Comparison of ENCODE assay signal across 17 cellular contexts in genomic region chr3:16864610-16865313, GRCh38. TPM values are rescaled to one million over a fixed set of nuclear protein-coding genes. Genes with fewer than 3 reads are reported as not detected.
A peak's percentile ranks its signal among the peaks of the same experiment; 100 is the strongest.
DNase-seq lines count a peak whose midpoint lies in the region; ATAC-seq and TF ChIP-seq lines count a peak whose summit lies in the region.
"Had no signal": no experiment of that assay in that cellular context is flagged by ENCODE, and none has a peak within 500 bp of the region (broad histone marks: within the 10 kb centered on the region; RNA-seq: fewer than 3 reads in every experiment).

No MANE protein-coding gene starts in this region.

- no peak overlapping the region for H3K27ac ChIP-seq in foreskin keratinocyte
- no peak overlapping the region for H3K27ac ChIP-seq in trophoblast cell (ENCODE audit: low read depth, low read length)
- H3K27ac ChIP-seq in heart left ventricle, result no peak overlapping the region
- H3K27ac ChIP-seq: RWPE1, spleen, suprapubic skin had no signal

- H2BK120ac ChIP-seq in trophoblast cell (ENCODE audit: insufficient read depth, low read length, poor library complexity), result no peak overlapping the region

- no peaks in the 10 kb centered on the region for H3K36me3 ChIP-seq in trophoblast cell (ENCODE audit: control insufficient read depth in 1 of 2, insufficient read depth in 2 of 2, low read length in 2 of 2)
- no peaks in the 10 kb centered on the region for H3K36me3 ChIP-seq in heart left ventricle
- H3K36me3 ChIP-seq: gastrocnemius medialis, spleen, suprapubic skin had no signal

- no peak overlapping the region for H3K4me3 ChIP-seq in trophoblast cell (ENCODE audit: low read depth, low read length)
- no peak overlapping the region for H3K4me3 ChIP-seq in heart left ventricle
- H3K4me3 ChIP-seq: gastrocnemius medialis, GM23338, spleen, suprapubic skin had no signal

- H3K79me2 ChIP-seq in trophoblast cell (ENCODE audit: control insufficient read depth, insufficient read depth, low read length, poor library complexity), result no peaks in the 10 kb centered on the region

- no peak overlapping the region for H2AFZ ChIP-seq in trophoblast cell (ENCODE audit: insufficient read depth, low read length, poor library complexity)
- H2AFZ ChIP-seq: GM23338 had no signal

- TF ChIP-seq CTCF in foreskin keratinocyte (conservative IDR thresholded peaks at IDR 0.05) (no peak), heart left ventricle (IDR thresholded peaks at IDR 0.05) (no peak)

- H2BK5ac ChIP-seq in trophoblast cell (ENCODE audit: low read depth, low read length, poor library complexity), result no peak overlapping the region

- H3K18ac ChIP-seq in trophoblast cell (ENCODE audit: low read length), result no peak overlapping the region

- H3K4me2 ChIP-seq in trophoblast cell (ENCODE audit: low read length), result no peak overlapping the region
- H3K4me2 ChIP-seq: GM23338 had no signal

- no peak overlapping the region for H2AK5ac ChIP-seq in trophoblast cell (ENCODE audit: low read length)

- peaks cover 30% of the 10 kb centered on the region for H3K27me3 ChIP-seq in foreskin keratinocyte
- no peaks in the 10 kb centered on the region for H3K27me3 ChIP-seq in trophoblast cell (ENCODE audit: insufficient read depth, low read length)
- H3K27me3 ChIP-seq in heart left ventricle, result no peaks in the 10 kb centered on the region
- H3K27me3 ChIP-seq: gastrocnemius medialis, spleen, suprapubic skin had no signal

- intact Hi-C loops in heart left ventricle (cut with DNase I), result no loop called here

- H2BK12ac ChIP-seq in trophoblast cell (ENCODE audit: low read length), result no peak overlapping the region

- no peaks in the 10 kb centered on the region for H3K79me1 ChIP-seq in trophoblast cell (ENCODE audit: low read length)

- H4K8ac ChIP-seq in trophoblast cell (ENCODE audit: low read depth, low read length), result no peak overlapping the region

- no CpG with 5 or more reads among the region's 5 CpGs for WGBS in trophoblast cell (ENCODE audit: extremely low coverage, insufficient coverage, insufficient read length)
- WGBS in heart left ventricle, 4 donors, result 85 to 93% (median 90%) methylated on average over 5 of the region's 5 CpGs

- DNase-seq in HCEC 1CT, result peak; percentile 85
- DNase-seq in amniotic epithelial cell (ENCODE audit: low read depth), result peak; percentile 59
- peak in 1 of 2 donors; percentile 44 for DNase-seq in foreskin keratinocyte
- DNase-seq in stromal cell of bone marrow (ENCODE audit: low read depth), result peak; percentile 64
- no peak for DNase-seq in trophoblast cell
- no peak for DNase-seq in heart left ventricle
- DNase-seq: activated CD4-positive, alpha-beta memory T cell treated with anti-CD3 and anti-CD28 coated beads, Interleukin-2, amount 10 ng/mL, durations not matched to agents 7 days and 5 days; activated gamma-delta T cell; gastrocnemius medialis; left cardiac atrium; NCI-H1048; NCI-H446 treated with DMSO at 0.1 percent for 48 hours; spleen had no signal

- no peak overlapping the region for H4K91ac ChIP-seq in trophoblast cell (ENCODE audit: low read depth, low read length)

- H3K23ac ChIP-seq in trophoblast cell (ENCODE audit: low read length), result no peak overlapping the region

- H3K14ac ChIP-seq in trophoblast cell (ENCODE audit: low read length), result no peak overlapping the region

- no peak overlapping the region for H4K12ac ChIP-seq in trophoblast cell (ENCODE audit: low read depth, low read length)

- TF ChIP-seq POLR2A in heart left ventricle (IDR thresholded peaks at IDR 0.05), result no peak

- no peaks in the 10 kb centered on the region for H3K4me1 ChIP-seq in foreskin keratinocyte
- no peaks in the 10 kb centered on the region for H3K4me1 ChIP-seq in trophoblast cell (ENCODE audit: control insufficient read depth in 1 of 2, insufficient read depth in 2 of 2, low read length in 2 of 2)
- H3K4me1 ChIP-seq in heart left ventricle, result peaks cover 0 to 3% (median 0%) of the 10 kb centered on the region in 12 donors
- H3K4me1 ChIP-seq: suprapubic skin had no signal

- no peak overlapping the region for H3K4ac ChIP-seq in trophoblast cell (ENCODE audit: low read depth, low read length)

- no peaks in the 10 kb centered on the region for H3K9me3 ChIP-seq in trophoblast cell (ENCODE audit: insufficient read depth, low read depth, low read length)
- H3K9me3 ChIP-seq in heart left ventricle, result peaks cover 0 to 6% (median 0%) of the 10 kb centered on the region in 12 donors
- H3K9me3 ChIP-seq: gastrocnemius medialis, suprapubic skin had no signal

- peak; percentile 69 for ATAC-seq in foreskin keratinocyte
- no peak for ATAC-seq in GM21381 (IDR thresholded peaks at IDR 0.05; ENCODE audit: unreplicated experiment)
- ATAC-seq in heart left ventricle, result no peak
- ATAC-seq: gastrocnemius medialis, GM23338, left cardiac atrium had no signal

- no peak overlapping the region for H3K9ac ChIP-seq in trophoblast cell (ENCODE audit: low read length)

RNA-seq across cellular contexts. Expression of gene PLCL2, which starts 20.0 kb away (rescaled TPM):
- 1.7 TPM in 2 replicates for total RNA-seq in foreskin keratinocyte
- polyA plus RNA-seq in foreskin keratinocyte, result 0.60 and 0.61 TPM in 2 replicates
- polyA plus RNA-seq in trophoblast cell (2013), result 5.8 and 5.9 TPM in 2 replicates
- 10 to 100 TPM; 47.1 to 80.9 (median 54.7) TPM for total RNA-seq in heart left ventricle
- polyA plus RNA-seq in heart left ventricle, result 10 to 100 TPM; 10.4 to 21.1 TPM

Comparison
In these comparisons a context has a peak if more than half of its experiments do, and no peak if none do; other contexts are left out.
1. DNase-seq: peak in HCEC 1CT (single experiment), amniotic epithelial cell (single experiment) and stromal cell of bone marrow (single experiment); none in trophoblast cell (0 of 2) and heart left ventricle (0 of 5).
2. RNA of gene PLCL2, which starts 20.0 kb away (total RNA-seq): 47.1 to 80.9 TPM in heart left ventricle; 1.7 TPM in foreskin keratinocyte; every median in the first group is over 10 times any median in the second.